In genomic region chr20:31666258-31667042, GRCh38 we compare ENCODE assay signal across 9 cellular contexts. TPM values are rescaled to one million over a fixed set of nuclear protein-coding genes. Genes with fewer than 3 reads are reported as not detected.
A peak's percentile ranks its signal among the peaks of the same experiment; 100 is the strongest.
DNase-seq lines count a peak whose midpoint lies in the region; ATAC-seq, FAIRE-seq and TF ChIP-seq lines count a peak whose summit lies in the region.
"Had no signal": no experiment of that assay in that cellular context is flagged by ENCODE, and none has a peak within 500 bp of the region (broad histone marks: within the 10 kb centered on the region; RNA-seq: fewer than 3 reads in every experiment).

No MANE protein-coding gene starts in this region.

- DNase-seq in MCF 10A (ENCODE audit: unreplicated experiment) (no peak), mammary epithelial cell (no peak), dorsolateral prefrontal cortex (peak in 5 of 10 donors; percentile 44 to 68 (median 60)), uterus (no peak), RCC 7860 (ENCODE audit: low spot score) (no peak), brain microvascular endothelial cell (no peak), SIG-M5 (lab: John Stamatoyannopoulos, UW) (no peak)
- no peak for DNase-seq in naive thymus-derived CD4-positive, alpha-beta T cell

- H3K4me3 ChIP-seq in mammary epithelial cell (replicated peaks in 1 of 3; ENCODE audit: insufficient read depth in 1 of 3, low read depth in 2 of 3, low read length in 3 of 3) (no peak overlapping the region), dorsolateral prefrontal cortex (peak overlapping the region in 5 of 59 donors; percentile 3 to 20 (median 16)), uterus (no peak overlapping the region), brain microvascular endothelial cell (ENCODE audit: low read depth, low read length) (no peak overlapping the region)
- H3K4me3 ChIP-seq in naive thymus-derived CD4-positive, alpha-beta T cell (ENCODE audit: low read length), result no peak overlapping the region

- H3K27ac ChIP-seq in mammary epithelial cell (ENCODE audit: insufficient read depth, low read depth, low read length), result no peak overlapping the region
- H3K27ac ChIP-seq in dorsolateral prefrontal cortex, result peak overlapping the region; percentile 80 to 100 (median 99)
- H3K27ac ChIP-seq in naive thymus-derived CD4-positive, alpha-beta T cell (ENCODE audit: low read depth, low read length), result peak overlapping the region; percentile 44
- H3K27ac ChIP-seq in uterus, result peak overlapping the region; percentile 51 to 88
- H3K27ac ChIP-seq in brain microvascular endothelial cell, result no peak overlapping the region

- WGBS in mammary epithelial cell (ENCODE audit: low coverage, missing lambda C conversion rate), result 98% methylated on average over 7 of the region's 7 CpGs

- peak; percentile 83 for ATAC-seq in naive thymus-derived CD4-positive, alpha-beta T cell

- no peaks in the 10 kb centered on the region for H4K20me1 ChIP-seq in mammary epithelial cell (ENCODE audit: insufficient read depth, low read length)

- no peak for TF ChIP-seq POLR2A in uterus (IDR thresholded peaks at IDR 0.05)

- intact Hi-C loops in MCF 10A (cut with micrococcal nuclease), result no loop called here
- intact Hi-C loops in mammary epithelial cell (cut with micrococcal nuclease), result no loop called here
- intact Hi-C loops in dorsolateral prefrontal cortex (cut with DNase I), result no loop called here
- intact Hi-C loops in naive thymus-derived CD4-positive, alpha-beta T cell (cut with micrococcal nuclease), result loop anchor here in 1 of 2 donors (10.0 kb wide), 1 partner anchor 348 kb away; the partner anchor contains the start of gene CCM2L
- intact Hi-C loops in uterus (cut with DNase I; ENCODE audit: low total_unique reads), result no loop called here

- no peaks in the 10 kb centered on the region for H3K9me3 Mint-ChIP-seq in MCF 10A (ENCODE audit: unreplicated experiment)
- H3K9me3 Mint-ChIP-seq in naive thymus-derived CD4-positive, alpha-beta T cell, result peaks cover 0 to 1% (median 0%) of the 10 kb centered on the region in 11 donors

- H3K36me3 ChIP-seq in mammary epithelial cell (ENCODE audit: insufficient read depth, low read length) (peaks cover 18% of the 10 kb centered on the region), uterus (no peaks in the 10 kb centered on the region), brain microvascular endothelial cell (replicated peaks) (peaks cover 25% of the 10 kb centered on the region)
- H3K36me3 ChIP-seq in naive thymus-derived CD4-positive, alpha-beta T cell (ENCODE audit: control insufficient read depth in 2 of 3, insufficient read depth in 3 of 3, low read length in 3 of 3), result peaks cover 0 to 21% (median 0%) of the 10 kb centered on the region in 3 experiments

- BruUV-seq in MCF 10A (replicated peaks; lab: Mats Ljungman, UMichigan) (no TSS peak), mammary epithelial cell (replicated peaks; lab: Mats Ljungman, UMichigan) (no TSS peak)

- in situ Hi-C loops in mammary epithelial cell (cut with MboI; ENCODE audit: low sequenced_read_pairs in 2 of 2) (no loop called here), brain microvascular endothelial cell (cut with HindIII; ENCODE audit: low pct_ligation_motif_present, low sequenced_read_pairs) (no loop called here)

- no peaks in the 10 kb centered on the region for H3K9me3 ChIP-seq in mammary epithelial cell (replicated peaks; ENCODE audit: insufficient read depth, low read length)
- H3K9me3 ChIP-seq in naive thymus-derived CD4-positive, alpha-beta T cell (ENCODE audit: control insufficient read depth in 2 of 3, low read length in 3 of 3), result no peaks in the 10 kb centered on the region
- H3K9me3 ChIP-seq in uterus, result no peaks in the 10 kb centered on the region

- H3K9ac ChIP-seq in mammary epithelial cell (ENCODE audit: insufficient read depth, low read length), result no peak overlapping the region

- peaks cover 9% of the 10 kb centered on the region for H3K4me1 ChIP-seq in mammary epithelial cell (ENCODE audit: insufficient read depth, low read length)
- peaks cover 4 to 32% of the 10 kb centered on the region in 2 donors for H3K4me1 ChIP-seq in naive thymus-derived CD4-positive, alpha-beta T cell (ENCODE audit: control insufficient read depth in 2 of 2, insufficient read depth in 2 of 2, low read length in 2 of 2)
- H3K4me1 ChIP-seq in uterus, result peaks cover 0 to 4% of the 10 kb centered on the region in 2 donors

- peaks cover 71% of the 10 kb centered on the region for H3K36me3 Mint-ChIP-seq in MCF 10A (ENCODE audit: insufficient read depth, unreplicated experiment)
- peaks cover 0 to 29% (median 2%) of the 10 kb centered on the region in 5 donors for H3K36me3 Mint-ChIP-seq in naive thymus-derived CD4-positive, alpha-beta T cell

- H3K4me2 ChIP-seq in mammary epithelial cell (ENCODE audit: insufficient read depth, low read depth, low read length), result no peak overlapping the region

- peaks cover 70% of the 10 kb centered on the region for H3K79me2 ChIP-seq in mammary epithelial cell (ENCODE audit: insufficient read depth, low read length)

- POLR2A ChIA-PET in MCF 10A (lab: Yijun Ruan, JAX), result interaction anchor here (7.0 to 10.2 kb wide), 2 partner anchors 32 to 53 kb away, joined by 54 to 259 read pairs; partner anchors contain the start of gene BCL2L1
- POLR2A ChIA-PET in naive thymus-derived CD4-positive, alpha-beta T cell (lab: Charles Lee), result interaction anchor here (0.6 to 1.4 kb wide), 2 partner anchors 57 to 436 kb away, joined by 3 to 5 read pairs; no protein-coding TSS in a partner anchor

- TF ChIP-seq CTCF in MCF 10A (IDR thresholded peaks at IDR 0.05; ENCODE audit: unreplicated experiment) (no peak), mammary epithelial cell (conservative IDR thresholded peaks at IDR 0.05 in 1 of 2, IDR thresholded peaks at IDR 0.05 in 1 of 2; ENCODE audit: extremely low read depth in 1 of 2, insufficient read depth in 1 of 2, low read depth in 1 of 2, low read length in 2 of 2) (no peak), dorsolateral prefrontal cortex (IDR thresholded peaks at IDR 0.05 in 54 of 56, conservative IDR thresholded peaks at IDR 0.05 in 2 of 56; ENCODE audit: low read depth in 1 of 56, partially characterized antibody in 56 of 56) (peak in 1 of 56 donors; percentile 11), uterus (IDR thresholded peaks at IDR 0.05) (no peak), brain microvascular endothelial cell (IDR thresholded peaks at IDR 0.05; ENCODE audit: low read depth, low read length, missing control alignments) (no peak)

- H3K27me3 ChIP-seq in mammary epithelial cell (ENCODE audit: insufficient read depth, low read length) (no peaks in the 10 kb centered on the region), dorsolateral prefrontal cortex (no peaks in the 10 kb centered on the region), uterus (no peaks in the 10 kb centered on the region), brain microvascular endothelial cell (replicated peaks) (no peaks in the 10 kb centered on the region)
- H3K27me3 ChIP-seq in naive thymus-derived CD4-positive, alpha-beta T cell (ENCODE audit: control insufficient read depth in 2 of 2, insufficient read depth in 2 of 2, low read length in 2 of 2), result no peaks in the 10 kb centered on the region

- no peak overlapping the region for H2AFZ ChIP-seq in mammary epithelial cell (ENCODE audit: low read depth, low read length)

- CTCF ChIA-PET in MCF 10A (lab: Yijun Ruan, JAX) (interaction anchor here (0.8 to 10.4 kb wide), 5 partner anchors 16 to 57 kb away, joined by 3 to 626 read pairs (median 15); partner anchors contain the start of gene BCL2L1), mammary epithelial cell (lab: Charles Lee; ENCODE audit: low non-redundant PET) (no interaction called here)
- CTCF ChIA-PET in naive thymus-derived CD4-positive, alpha-beta T cell (lab: Charles Lee), result interaction anchor here (1.1 to 2.9 kb wide), 4 partner anchors 7 to 57 kb away, joined by 3 to 31 read pairs (median 6); no protein-coding TSS in a partner anchor

- FAIRE-seq in RCC 7860 (lab: Jason Lieb, UNC), result no peak
- FAIRE-seq: D721Med had no signal

- no peak overlapping the region for H3K4me3 Mint-ChIP-seq in MCF 10A (ENCODE audit: unreplicated experiment)
- H3K4me3 Mint-ChIP-seq in naive thymus-derived CD4-positive, alpha-beta T cell, result peak overlapping the region in 2 of 10 donors; percentile 47 to 60

- H3K4me1 Mint-ChIP-seq in MCF 10A (ENCODE audit: insufficient read depth, unreplicated experiment), result peaks cover 25% of the 10 kb centered on the region
- peaks cover 35 to 77% (median 44%) of the 10 kb centered on the region in 7 donors for H3K4me1 Mint-ChIP-seq in naive thymus-derived CD4-positive, alpha-beta T cell

- H3K27me3 Mint-ChIP-seq in MCF 10A (ENCODE audit: insufficient read depth, unreplicated experiment), result no peaks in the 10 kb centered on the region
- H3K27me3 Mint-ChIP-seq in naive thymus-derived CD4-positive, alpha-beta T cell, result no peaks in the 10 kb centered on the region

- dilution Hi-C loops in mammary epithelial cell (cut with HindIII; ENCODE audit: low sequenced_read_pairs), result no loop called here

- peak overlapping the region; percentile 62 for H3K27ac Mint-ChIP-seq in MCF 10A (ENCODE audit: low read depth, unreplicated experiment)
- peak overlapping the region; percentile 19 to 92 (median 85) for H3K27ac Mint-ChIP-seq in naive thymus-derived CD4-positive, alpha-beta T cell

RNA-seq across cellular contexts. Expression of gene COX4I2, which starts 28.7 kb away (rescaled TPM):
- not detected in 2 replicates for total RNA-seq in MCF 10A (2022)
- not detected for total RNA-seq in mammary epithelial cell
- not detected for polyA plus RNA-seq in mammary epithelial cell
- not detected for polyA minus RNA-seq in mammary epithelial cell
- 1 to 10 TPM in 73 of 120 experiments, under 1 TPM in 16, not detected in 31; 0.66 to 5.5 (median 1.8) TPM for total RNA-seq in dorsolateral prefrontal cortex
- not detected for total RNA-seq in naive thymus-derived CD4-positive, alpha-beta T cell
- not detected for polyA plus RNA-seq in naive thymus-derived CD4-positive, alpha-beta T cell
- 1 to 10 TPM in 2 of 4 donors, not detected in 2; 5.1 to 8.4 TPM for total RNA-seq in uterus

RNA-seq across cellular contexts. Expression of gene BCL2L1, which starts 56.2 kb away (rescaled TPM):
- total RNA-seq in MCF 10A (2022) (139 and 156 TPM in 2 replicates), mammary epithelial cell (100 to 1,000 TPM; 196 to 212 TPM), dorsolateral prefrontal cortex (100 to 1,000 TPM in 77 of 120 experiments, 10 to 100 TPM in 43; 79.5 to 144 (median 103) TPM), uterus (100 to 1,000 TPM in 1 of 4 donors, 10 to 100 TPM in 3; 35.0 to 113 (median 57.4) TPM)
- polyA plus RNA-seq in mammary epithelial cell, result 132 TPM
- 137 TPM for polyA minus RNA-seq in mammary epithelial cell
- total RNA-seq in naive thymus-derived CD4-positive, alpha-beta T cell, result 100 to 1,000 TPM in 1 of 5 experiments, 10 to 100 TPM in 4; 15.0 to 111 (median 19.4) TPM
- polyA plus RNA-seq in naive thymus-derived CD4-positive, alpha-beta T cell, result 10 to 100 TPM; 11.5 to 12.7 TPM

Comparison
In these comparisons a context has a peak if more than half of its experiments do, and no peak if none do; other contexts are left out.
1. H3K27ac ChIP-seq: peak in dorsolateral prefrontal cortex (59 of 59), naive thymus-derived CD4-positive, alpha-beta T cell (single experiment) and uterus (2 of 2); none in mammary epithelial cell (single experiment) and brain microvascular endothelial cell (single experiment).